ENCODE assay signal across 9 cellular contexts in genomic region chr11:48034926-48035876, GRCh38. TPM values are rescaled to one million over a fixed set of nuclear protein-coding genes. Genes with fewer than 3 reads are reported as not detected.
A peak's percentile ranks its signal among the peaks of the same experiment; 100 is the strongest.
DNase-seq lines count a peak whose midpoint lies in the region; ATAC-seq and TF ChIP-seq lines count a peak whose summit lies in the region.
"Had no signal": no experiment of that assay in that cellular context is flagged by ENCODE, and none has a peak within 500 bp of the region (broad histone marks: within the 10 kb centered on the region; RNA-seq: fewer than 3 reads in every experiment).

No MANE protein-coding gene starts in this region.

- intact Hi-C loops in CD4-positive, alpha-beta memory T cell (cut with micrococcal nuclease) = loop anchor here (1.0 kb wide), 1 partner anchor 10 kb away; no protein-coding TSS in a partner anchor
- intact Hi-C loops in posterior vena cava (cut with DNase I) = no loop called here
- intact Hi-C loops in left lung (cut with DNase I) = no loop called here

- no peak for DNase-seq in CD4-positive, alpha-beta memory T cell
- peak; percentile 94 for DNase-seq in globus pallidus (ENCODE audit: low spot score)
- DNase-seq in posterior vena cava (ENCODE audit: low spot score) = peak; percentile 90
- no peak for DNase-seq in SHP77 treated with DMSO at 0.1 percent for 48 hours (lab: John Stamatoyannopoulos, UW)
- DNase-seq in left lung = no peak
- DNase-seq in HAP-1 (ENCODE audit: low spot score in 2 of 2) = no peak
- no peak for DNase-seq in NCI-H510A treated with DMSO at 0.1 percent for 48 hours (lab: John Stamatoyannopoulos, UW)
- DNase-seq: activated effector memory CD4-positive, alpha-beta T cell treated with Interleukin-2 at 50 U/mL for 16 hours had no signal

- peaks cover 53% of the 10 kb centered on the region for H3K4me1 ChIP-seq in CD4-positive, alpha-beta memory T cell (ENCODE audit: insufficient read depth, low read length)
- H3K4me1 ChIP-seq in OCI-LY1 (ENCODE audit: insufficient read depth, low read length, severe bottlenecking) (peaks cover 97% of the 10 kb centered on the region), left lung (peaks cover 10 to 82% of the 10 kb centered on the region in 2 donors), HAP-1 (peaks cover 26% of the 10 kb centered on the region)

- H3K4me3 ChIP-seq in CD4-positive, alpha-beta memory T cell (ENCODE audit: low read length in 2 of 2) = no peak overlapping the region
- no peak overlapping the region for H3K4me3 ChIP-seq in OCI-LY1 (ENCODE audit: low read depth, low read length, poor library complexity, severe bottlenecking)
- H3K4me3 ChIP-seq in left lung = no peak overlapping the region
- H3K4me3 ChIP-seq in HAP-1 = no peak overlapping the region

- peaks cover 69% of the 10 kb centered on the region for H3K79me2 ChIP-seq in OCI-LY1 (ENCODE audit: insufficient read depth, low read length)

- no peaks in the 10 kb centered on the region for H3K9me3 ChIP-seq in CD4-positive, alpha-beta memory T cell (ENCODE audit: control insufficient read depth in 1 of 2, low read length in 2 of 2)
- H3K9me3 ChIP-seq in OCI-LY1 (ENCODE audit: low read length) = no peaks in the 10 kb centered on the region
- no peaks in the 10 kb centered on the region for H3K9me3 ChIP-seq in left lung
- no peaks in the 10 kb centered on the region for H3K9me3 ChIP-seq in HAP-1

- peak overlapping the region; percentile 22; the same call in 1 of the 2 replicates for H3K9ac ChIP-seq in OCI-LY1 (ENCODE audit: low read length)

- H2AFZ ChIP-seq in OCI-LY1 (ENCODE audit: low read length) = no peak overlapping the region

- H3K36me3 Mint-ChIP-seq in CD4-positive, alpha-beta memory T cell = peaks cover 9 to 14% of the 10 kb centered on the region in 2 donors

- peak overlapping the region in 4 of 7 donors; percentile 11 to 55 (median 42) for H3K27ac Mint-ChIP-seq in CD4-positive, alpha-beta memory T cell

- POLR2A ChIA-PET in CD4-positive, alpha-beta memory T cell (lab: Charles Lee; ENCODE audit: partially characterized antibody) = interaction anchor here (1.6 to 4.5 kb wide), 3 partner anchors 15 to 34 kb away, joined by 7 to 22 read pairs (median 8); no protein-coding TSS in a partner anchor

- TF ChIP-seq CTCF in OCI-LY1 (IDR thresholded peaks at IDR 0.05; ENCODE audit: low read length) (no peak), left lung (IDR thresholded peaks at IDR 0.05) (no peak)

- no peaks in the 10 kb centered on the region for H3K9me2 ChIP-seq in OCI-LY1 (ENCODE audit: low read depth, low read length)

- H3K4me2 ChIP-seq in OCI-LY1 (ENCODE audit: low read length) = peak overlapping the region; percentile 34; the same call in 1 of the 2 replicates

- peaks cover 0 to 2% (median 0%) of the 10 kb centered on the region in 8 donors for H3K9me3 Mint-ChIP-seq in CD4-positive, alpha-beta memory T cell

- H3K27me3 Mint-ChIP-seq in CD4-positive, alpha-beta memory T cell = no peaks in the 10 kb centered on the region

- in situ Hi-C loops in HAP-1 (cut with MboI; ENCODE audit: low sequenced_read_pairs) = no loop called here

- no peak overlapping the region for H3K27ac ChIP-seq in CD4-positive, alpha-beta memory T cell (ENCODE audit: low read depth, low read length)
- H3K27ac ChIP-seq in OCI-LY1 (ENCODE audit: low read depth, low read length, poor library complexity, severe bottlenecking) (peak overlapping the region; percentile 96), left lung (peak overlapping the region in 1 of 2 donors; percentile 88)

- ATAC-seq in left lung = no peak

- CTCF ChIA-PET in CD4-positive, alpha-beta memory T cell (lab: Charles Lee; ENCODE audit: partially characterized antibody) = interaction anchor here (0.6 to 1.2 kb wide), 3 partner anchors 46 to 65 kb away, joined by 3 to 5 read pairs (median 3); no protein-coding TSS in a partner anchor

- peak overlapping the region in 6 of 8 donors; percentile 11 to 64 (median 42) for H3K4me3 Mint-ChIP-seq in CD4-positive, alpha-beta memory T cell

- no peaks in the 10 kb centered on the region for H3K36me3 ChIP-seq in CD4-positive, alpha-beta memory T cell (ENCODE audit: insufficient read depth, low read length)
- H3K36me3 ChIP-seq in OCI-LY1 (ENCODE audit: insufficient read depth, low read length) = peaks cover 44% of the 10 kb centered on the region; the same call in 1 of the 2 replicates
- no peaks in the 10 kb centered on the region for H3K36me3 ChIP-seq in left lung
- H3K36me3 ChIP-seq in HAP-1 (replicated peaks) = no peaks in the 10 kb centered on the region

- no peaks in the 10 kb centered on the region for H3K27me3 ChIP-seq in CD4-positive, alpha-beta memory T cell (ENCODE audit: insufficient read depth, low read length)
- H3K27me3 ChIP-seq in OCI-LY1 (ENCODE audit: insufficient read depth, low read length) (no peaks in the 10 kb centered on the region), left lung (no peaks in the 10 kb centered on the region), HAP-1 (ENCODE audit: low read depth) (no peaks in the 10 kb centered on the region)

- no peaks in the 10 kb centered on the region for H4K20me1 ChIP-seq in OCI-LY1 (ENCODE audit: insufficient read depth, low read length)

- H3F3A ChIP-seq in OCI-LY1 (ENCODE audit: insufficient read depth, low read length) = no peaks in the 10 kb centered on the region

- H3K4me1 Mint-ChIP-seq in CD4-positive, alpha-beta memory T cell = peaks cover 42 to 75% (median 61%) of the 10 kb centered on the region in 4 donors

RNA-seq across cellular contexts. Expression of gene PTPRJ, which starts 54.8 kb away (rescaled TPM):
- total RNA-seq in CD4-positive, alpha-beta memory T cell = 10 to 100 TPM; 57.8 to 57.9 TPM
- polyA plus RNA-seq in CD4-positive, alpha-beta memory T cell = 10 to 100 TPM in 1 of 2 donors, 1 to 10 TPM in 1; 3.3 to 16.6 TPM
- total RNA-seq in posterior vena cava (10 to 100 TPM; 17.4 to 19.7 TPM), left lung (10 to 100 TPM; 42.2 to 63.5 TPM)

Comparison
In these comparisons a context has a peak if more than half of its experiments do, and no peak if none do; other contexts are left out.
1. DNase-seq: peak in globus pallidus (single experiment) and posterior vena cava (single experiment); none in CD4-positive, alpha-beta memory T cell (0 of 5), SHP77 treated with DMSO at 0.1 percent for 48 hours (single experiment), left lung (0 of 2), HAP-1 (0 of 2) and NCI-H510A treated with DMSO at 0.1 percent for 48 hours (single experiment).